Comparison of ENCODE assay signal across 26 cellular contexts in genomic region chr15:49830411-49830810, GRCh38.
A peak's percentile ranks its signal among the peaks of the same experiment; 100 is the strongest.
DNase-seq lines count a peak whose midpoint lies in the region; ATAC-seq and TF ChIP-seq lines count a peak whose summit lies in the region.
"Had no signal": no experiment of that assay in that cellular context is flagged by ENCODE, and none has a peak within 500 bp of the region (broad histone marks: within the 10 kb centered on the region; RNA-seq: fewer than 3 reads in every experiment).

No MANE protein-coding gene starts in this region.

- H3K27ac ChIP-seq in SK-N-MC = peak overlapping the region; percentile 42
- H3K27ac ChIP-seq: cardiac muscle cell, KMS-11 had no signal

- H3K9me3 ChIP-seq in SK-N-MC (ENCODE audit: low read depth, low read length) = no peaks in the 10 kb centered on the region

- H3K36me3 ChIP-seq in SK-N-MC (ENCODE audit: insufficient read depth, low read length) = no peaks in the 10 kb centered on the region
- H3K36me3 ChIP-seq: cardiac muscle cell had no signal

- H3K9ac ChIP-seq in SK-N-MC (ENCODE audit: insufficient read length) = no peak overlapping the region
- H3K9ac ChIP-seq: KMS-11 had no signal

- TF ChIP-seq CTCF in fibroblast of the aortic adventitia (IDR thresholded peaks at IDR 0.05; ENCODE audit: insufficient read depth, low read length) = no peak

- H3K4me3 ChIP-seq in SK-N-MC (peak overlapping the region; percentile 40; the same call in 1 of the 2 replicates), fibroblast of the aortic adventitia (ENCODE audit: low read depth, low read length) (no peak overlapping the region)
- H3K4me3 ChIP-seq: cardiac muscle cell, lung had no signal

- DNase-seq in EH (ENCODE audit: low read depth) (peak; percentile 75), SK-N-MC (ENCODE audit: low read depth, low spot score) (peak; percentile 48), fibroblast of the aortic adventitia (ENCODE audit: low read depth) (peak; percentile 73), renal cortical epithelial cell (ENCODE audit: low read depth) (peak; percentile 78), germinal center (ENCODE audit: low spot score) (no peak), retina (no peak), OCI-M1 (lab: John Stamatoyannopoulos, UW) (no peak)
- DNase-seq: activated CD8-positive, alpha-beta memory T cell treated with anti-CD3 and anti-CD28 coated beads for 24 hours; activated naive CD4-positive, alpha-beta T cell; activated T-cell treated with anti-CD3 and anti-CD28 coated beads, Interleukin-2, amount 50 U/mL, for 4 hours; amygdala; CD4-positive, alpha-beta T cell; DMS 273 treated with DMSO at 0.1 percent for 48 hours; foreskin melanocyte; HCEC 1CT; hippocampal formation; islet precursor cell; NCI-H1092; NCI-H187 treated with DMSO at 0.1 percent for 48 hours; NCI-H2227 treated with DMSO at 0.1 percent for 48 hours; nucleus accumbens; SHP77 had no signal

- ATAC-seq in GM21786 (IDR thresholded peaks at IDR 0.05; ENCODE audit: unreplicated experiment) = no peak
- ATAC-seq: activated T-cell treated with anti-CD3 and anti-CD28 coated beads, Interleukin-2, amount 50 U/mL, for 4 hours had no signal

Comparison
In these comparisons a context has a peak if more than half of its experiments do, and no peak if none do; other contexts are left out.
1. DNase-seq: peak in EH (single experiment), SK-N-MC (single experiment), fibroblast of the aortic adventitia (single experiment) and renal cortical epithelial cell (single experiment); none in germinal center (single experiment), retina (single experiment) and OCI-M1 (single experiment).